Comparison of ENCODE assay signal across 8 cellular contexts in genomic region chr19:42301646-42302204, GRCh38. TPM values are rescaled to one million over a fixed set of nuclear protein-coding genes. Genes with fewer than 3 reads are reported as not detected.
DNase-seq lines count a peak whose midpoint lies in the region; ATAC-seq, FAIRE-seq and TF ChIP-seq lines count a peak whose summit lies in the region.

Gene PRR19 (plus strand): TSS chr19:42302132. CDS start chr19:42309585, 7,453 bp downstream.

- ATAC-seq in A549 (peak; percentile 37 to 63), GM18511 (IDR thresholded peaks at IDR 0.05; ENCODE audit: unreplicated experiment) (peak; percentile 31), HG03342 (IDR thresholded peaks at IDR 0.05; ENCODE audit: unreplicated experiment) (no peak), GM19397 (IDR thresholded peaks at IDR 0.05; ENCODE audit: unreplicated experiment) (no peak)

- POLR2A ChIA-PET in A549 (lab: Yijun Ruan, JAX): interaction anchor here (0.6 to 1.3 kb wide), 8 partner anchors 9 to 59 kb away, joined by 3 to 13 read pairs (median 6); partner anchors contain the start of genes CIC and GSK3A

- peak within 1 kb of the TSS; percentile 88 for H2AFZ ChIP-seq in OCI-LY3 (ENCODE audit: low read depth, low read length)

- TF ChIP-seq CTCF in A549 (IDR thresholded peaks at IDR 0.05) (no peak), OCI-LY3 (IDR thresholded peaks at IDR 0.05; ENCODE audit: low read depth, low read length) (no peak)

- DNase-seq in A549 (ENCODE audit: low read depth in 1 of 2, low spot score in 1 of 2): no peak
- no peak for DNase-seq in activated gamma-delta T cell (lab: John Stamatoyannopoulos, UW)

- H3K27me3 ChIP-seq in OCI-LY3 (ENCODE audit: low read depth, low read length) (no peaks in the 10 kb centered on the region), ectodermal cell (ENCODE audit: control insufficient read depth, insufficient read depth, low read length, poor library complexity, severe bottlenecking) (no peaks in the 10 kb centered on the region), muscle layer of duodenum (ENCODE audit: low read depth, low read length) (no peaks in the 10 kb centered on the region)

- H3K4me1 ChIP-seq in A549: peaks cover 19% of the 10 kb centered on the region
- H3K4me1 ChIP-seq in OCI-LY3 (ENCODE audit: low read length): peaks cover 17% of the 10 kb centered on the region
- H3K4me1 ChIP-seq in ectodermal cell (ENCODE audit: control insufficient read depth, insufficient read depth, low read length): peaks cover 9% of the 10 kb centered on the region
- H3K4me1 ChIP-seq in muscle layer of duodenum (ENCODE audit: control insufficient read depth in 1 of 2, insufficient read depth in 2 of 2, low read length in 2 of 2): peaks cover 0 to 14% of the 10 kb centered on the region in 2 donors

- no peak for TF ChIP-seq EP300 in A549 (IDR thresholded peaks at IDR 0.05)

- H3K4me2 ChIP-seq in A549 (peak within 1 kb of the TSS; percentile 90), OCI-LY3 (ENCODE audit: low read length) (peak within 1 kb of the TSS; percentile 96)

- peak within 1 kb of the TSS; percentile 87 for H3K9ac ChIP-seq in OCI-LY3 (ENCODE audit: low read length)

- H3K36me3 ChIP-seq in OCI-LY3 (replicated peaks; ENCODE audit: low read depth, low read length) (peaks cover 6% of the 10 kb centered on the region), ectodermal cell (ENCODE audit: control insufficient read depth, insufficient read depth, low read length) (no peaks in the 10 kb centered on the region), muscle layer of duodenum (ENCODE audit: control insufficient read depth in 1 of 2, insufficient read depth in 2 of 2, low read length in 2 of 2) (peaks cover 0 to 4% of the 10 kb centered on the region in 2 donors)

- peaks cover 7% of the 10 kb centered on the region for H3K79me2 ChIP-seq in OCI-LY3 (ENCODE audit: low read length)

- CTCF ChIA-PET in A549 (lab: Yijun Ruan, JAX): interaction anchor here (0.5 to 23.7 kb wide), 10 partner anchors 10 to 193 kb away, joined by 3 to 616 read pairs (median 6); partner anchors contain the start of genes GSK3A and TMEM145

- H3K9me3 ChIP-seq in A549 (no peaks in the 10 kb centered on the region), OCI-LY3 (ENCODE audit: insufficient read depth, low read length) (no peaks in the 10 kb centered on the region), ectodermal cell (ENCODE audit: control insufficient read depth, low read length) (no peaks in the 10 kb centered on the region), muscle layer of duodenum (ENCODE audit: control insufficient read depth in 1 of 2, low read length in 2 of 2) (no peaks in the 10 kb centered on the region)

- H3K27ac ChIP-seq in A549: peak within 1 kb of the TSS; percentile 74 to 85
- peak within 1 kb of the TSS; percentile 59 for H3K27ac ChIP-seq in OCI-LY3 (ENCODE audit: low read length)
- H3K27ac ChIP-seq in ectodermal cell (ENCODE audit: insufficient read depth, low read depth, low read length, poor library complexity, severe bottlenecking): peak within 1 kb of the TSS; percentile 26
- H3K27ac ChIP-seq in muscle layer of duodenum (ENCODE audit: low read length): no peak within 1 kb of the TSS

- H3K4me3 ChIP-seq in A549 (peak within 1 kb of the TSS; percentile 65), OCI-LY3 (ENCODE audit: low read length) (peak within 1 kb of the TSS; percentile 98), ectodermal cell (ENCODE audit: insufficient read depth, low read depth, low read length) (peak within 1 kb of the TSS; percentile 99), muscle layer of duodenum (ENCODE audit: low read depth in 1 of 2, low read length in 2 of 2) (peak within 1 kb of the TSS; percentile 65 to 69)

- no peak for TF ChIP-seq POLR2A in A549 (IDR thresholded peaks at IDR 0.05; ENCODE audit: low read length)

- WGBS in A549 (ENCODE audit: missing lambda C conversion rate): 17% methylated on average over 16 of the region's 21 CpGs
- WGBS in ectodermal cell, 2 experiments: 6 to 7% methylated on average over 21 of the region's 21 CpGs

- no peak for TF ChIP-seq RAD21 in A549 (conservative IDR thresholded peaks at IDR 0.05 in 1 of 2, IDR thresholded peaks at IDR 0.05 in 1 of 2)

- H4K20me1 ChIP-seq in OCI-LY3 (ENCODE audit: insufficient read depth, low read length): no peaks in the 10 kb centered on the region

- peak; percentile 87 for FAIRE-seq in A549 (lab: Jason Lieb, UNC)

TF ChIP-seq in A549, 52 proteins besides CTCF, POLR2A, EP300 and RAD21:
- no peak for TF ChIP-seq TP53 (CRISPR knock-in tag; IDR thresholded peaks at IDR 0.05)
- no peak for TF ChIP-seq RFX5 (IDR thresholded peaks at IDR 0.05)
- no peak for TF ChIP-seq CBX8 (IDR thresholded peaks at IDR 0.05)
- TF ChIP-seq NR3C1 (IDR thresholded peaks at IDR 0.05): no peak

RNA-seq across cellular contexts. Expression of gene PRR19, which starts in this region (rescaled TPM):
- 1.1 and 1.3 TPM in 2 replicates for polyA plus RNA-seq in A549 (2011; rRNA removed)
- 2.7 and 3.7 TPM in 2 replicates for polyA plus RNA-seq in A549 (2012; cell fraction: cytosol; rRNA removed)
- 3.5 and 5.2 TPM in 2 replicates for polyA plus RNA-seq in A549 (2012; cell fraction: nucleus; rRNA removed)
- 3.4 to 4.5 TPM (median 4.2 TPM) in 3 replicates for polyA plus RNA-seq in A549 (2017; fragmentation: RNase III; extraction: RNeasy Plus Mini Kit Qiagen cat#74134 plus additional on column Dnase treatment)
- 0.50 and 1.2 TPM in 2 replicates for polyA minus RNA-seq in A549 (2011; rRNA and poly(A)+ RNA removed)
- polyA plus RNA-seq in ectodermal cell (2013, experiment 1 of 4): 2.6 TPM
- polyA plus RNA-seq in ectodermal cell (2013, experiment 2 of 4): 2.8 TPM
- polyA plus RNA-seq in ectodermal cell (2013, experiment 3 of 4): 3.0 TPM
- polyA plus RNA-seq in ectodermal cell (2013, experiment 4 of 4): 2.5 TPM

Comparison
In these comparisons a context has a peak if more than half of its experiments do, and no peak if none do; other contexts are left out.
1. ATAC-seq: peak in A549 (2 of 2) and GM18511 (single experiment); none in HG03342 (single experiment) and GM19397 (single experiment).
2. Peak in every context shown above with its lines, with median percentiles within 50 percentile points of each other: H3K4me3 ChIP-seq.